Comparison of ENCODE assay signal across 10 cellular contexts in genomic region chr19:5718032-5718578, GRCh38. TPM values are rescaled to one million over a fixed set of nuclear protein-coding genes. Genes with fewer than 3 reads are reported as not detected.
DNase-seq lines count a peak whose midpoint lies in the region; ATAC-seq and TF ChIP-seq lines count a peak whose summit lies in the region.
"Had no signal": no experiment of that assay in that cellular context is flagged by ENCODE, and none has a peak within 500 bp of the region (broad histone marks: within the 10 kb centered on the region; RNA-seq: fewer than 3 reads in every experiment).

No MANE protein-coding gene starts in this region.

- TF ChIP-seq EP300 in ovary (IDR thresholded peaks at IDR 0.05) = no peak

- no peaks in the 10 kb centered on the region for H3K27me3 ChIP-seq in ovary

- no peak for TF ChIP-seq POLR2A in ovary (IDR thresholded peaks at IDR 0.05)

- H3K36me3 Mint-ChIP-seq in activated B cell treated with CpG ODN at 0.5 μM for 24 hours (ENCODE audit: low read depth) = peaks cover 30% of the 10 kb centered on the region

- intact Hi-C loops in activated B cell treated with CpG ODN at 0.5 μM for 24 hours (cut with micrococcal nuclease) (no loop called here), ovary (cut with DNase I) (no loop called here)

- peaks cover 27% of the 10 kb centered on the region for H3K4me1 Mint-ChIP-seq in activated B cell treated with CpG ODN at 0.5 μM for 24 hours

- no peaks in the 10 kb centered on the region for H3K9me3 ChIP-seq in ovary

- no peaks in the 10 kb centered on the region for H3K36me3 ChIP-seq in ovary

- H3K27me3 Mint-ChIP-seq in activated B cell treated with CpG ODN at 0.5 μM for 24 hours = no peaks in the 10 kb centered on the region

- POLR2A ChIA-PET in activated B cell treated with CpG ODN at 0.5 μM for 24 hours (lab: Charles Lee) = interaction anchor here (0.5 to 6.5 kb wide), 8 partner anchors 8 to 746 kb away, joined by 3 to 102 read pairs (median 6); partner anchors contain the start of genes RPL36, SAFB, SAFB2 and VMAC

- WGBS in ovary, 3 donors = 52 to 79% (median 63%) methylated on average over 14 of the region's 14 CpGs

- peaks cover 7% of the 10 kb centered on the region for H3K4me1 ChIP-seq in ovary (ENCODE audit: insufficient read depth)

- TF ChIP-seq CTCF in activated B cell treated with CpG ODN at 0.5 μM for 24 hours (IDR thresholded peaks at IDR 0.05) = no peak
- no peak for TF ChIP-seq CTCF in fibroblast of the aortic adventitia (IDR thresholded peaks at IDR 0.05; ENCODE audit: insufficient read depth, low read length)
- TF ChIP-seq CTCF in ovary (IDR thresholded peaks at IDR 0.05) = no peak

- DNase-seq in HK-2 (ENCODE audit: unreplicated experiment) (peak; percentile 56), activated B cell treated with CpG ODN at 0.5 μM for 24 hours (no peak), fibroblast of the aortic adventitia (ENCODE audit: low read depth) (peak; percentile 45), inferior parietal cortex (ENCODE audit: extremely low spot score) (no peak), ovary (no peak)
- DNase-seq in stimulated activated CD4-positive, alpha-beta T cell treated with anti-CD3 and anti-CD28 coated beads, Interleukin-4, amount 100 ng/mL, for 24 hours = peak; percentile 78
- DNase-seq: SHP77 had no signal

- peak overlapping the region; percentile 35 for H3K27ac Mint-ChIP-seq in activated B cell treated with CpG ODN at 0.5 μM for 24 hours

- peak overlapping the region; percentile 95 for H3K4me3 ChIP-seq in fibroblast of the aortic adventitia (ENCODE audit: low read depth, low read length)
- no peak overlapping the region for H3K4me3 ChIP-seq in ovary

- CTCF ChIA-PET in activated B cell treated with CpG ODN at 0.5 μM for 24 hours (lab: Charles Lee) = interaction anchor here (0.7 to 0.9 kb wide), 2 partner anchors 27 to 109 kb away, joined by 3 read pairs; no protein-coding TSS in a partner anchor

- H3K9me3 Mint-ChIP-seq in activated B cell treated with CpG ODN at 0.5 μM for 24 hours = no peaks in the 10 kb centered on the region

- no peak for ATAC-seq in activated B cell treated with CpG ODN at 0.5 μM for 24 hours (ENCODE audit: low read depth)
- ATAC-seq in GM19324 (IDR thresholded peaks at IDR 0.05; ENCODE audit: low FRiP score, unreplicated experiment) = no peak
- no peak for ATAC-seq in GM18520 (IDR thresholded peaks at IDR 0.05; ENCODE audit: unreplicated experiment)

- no peak overlapping the region for H3K27ac ChIP-seq in ovary

- peak overlapping the region; percentile 89 for H3K4me3 Mint-ChIP-seq in activated B cell treated with CpG ODN at 0.5 μM for 24 hours

RNA-seq across cellular contexts. Expression of gene LONP1, which starts 1.8 kb away (rescaled TPM):
- total RNA-seq in activated B cell treated with CpG ODN at 0.5 μM for 24 hours (72.9 and 77.5 TPM in 2 replicates), fibroblast of the aortic adventitia (ENCODE audit: low replicate concordance) (80.3 and 130 TPM in 2 replicates), ovary (10 to 100 TPM; 33.9 to 77.2 (median 56.1) TPM)
- polyA plus RNA-seq in ovary = 10 to 100 TPM; 25.5 to 36.5 TPM

RNA-seq across cellular contexts. Expression of gene CATSPERD, which starts 2.3 kb away (rescaled TPM):
- total RNA-seq in activated B cell treated with CpG ODN at 0.5 μM for 24 hours = not detected in 2 replicates
- not detected in 2 replicates for total RNA-seq in fibroblast of the aortic adventitia (ENCODE audit: low replicate concordance)
- 1 to 10 TPM in 1 of 7 donors, under 1 TPM in 1, not detected in 5; 0.67 to 4.5 TPM for total RNA-seq in ovary
- not detected for polyA plus RNA-seq in ovary
- total RNA-seq: pulmonary artery endothelial cell had no signal

RNA-seq across cellular contexts. Expression of gene RPL36, which starts 28.0 kb away (rescaled TPM):
- 1,170 and 1,330 TPM in 2 replicates for total RNA-seq in activated B cell treated with CpG ODN at 0.5 μM for 24 hours
- total RNA-seq in fibroblast of the aortic adventitia (ENCODE audit: low replicate concordance) = 87.7 and 296 TPM in 2 replicates
- 1,000 to 10,000 TPM; 1,413 to 2,353 (median 1,897) TPM for total RNA-seq in ovary
- 1,000 to 10,000 TPM in 1 of 2 donors, 100 to 1,000 TPM in 1; 318 to 2,904 TPM for polyA plus RNA-seq in ovary

RNA-seq across cellular contexts. Expression of gene HSD11B1L, which starts 37.3 kb away (rescaled TPM):
- total RNA-seq in activated B cell treated with CpG ODN at 0.5 μM for 24 hours (1.4 and 1.5 TPM in 2 replicates), fibroblast of the aortic adventitia (ENCODE audit: low replicate concordance) (10.8 and 17.2 TPM in 2 replicates), ovary (10 to 100 TPM in 2 of 7 donors, 1 to 10 TPM in 5; 3.1 to 20.7 (median 8.5) TPM)
- 10 to 100 TPM in 1 of 2 donors, 1 to 10 TPM in 1; 3.5 to 10.6 TPM for polyA plus RNA-seq in ovary

RNA-seq across cellular contexts. Expression of gene MICOS13, which starts 37.8 kb away (rescaled TPM):
- total RNA-seq in activated B cell treated with CpG ODN at 0.5 μM for 24 hours = 58.0 and 60.8 TPM in 2 replicates
- 15.4 and 31.1 TPM in 2 replicates for total RNA-seq in fibroblast of the aortic adventitia (ENCODE audit: low replicate concordance)
- 10 to 100 TPM; 25.7 to 48.7 (median 44.2) TPM for total RNA-seq in ovary
- 10 to 100 TPM in 1 of 2 donors, 1 to 10 TPM in 1; 5.2 to 47.3 TPM for polyA plus RNA-seq in ovary

Comparison
In these comparisons a context has a peak if more than half of its experiments do, and no peak if none do; other contexts are left out.
1. DNase-seq: peak in HK-2 (single experiment), fibroblast of the aortic adventitia (single experiment) and stimulated activated CD4-positive, alpha-beta T cell treated with anti-CD3 and anti-CD28 coated beads, Interleukin-4, amount 100 ng/mL, for 24 hours (single experiment); none in activated B cell treated with CpG ODN at 0.5 μM for 24 hours (single experiment), inferior parietal cortex (single experiment) and ovary (0 of 5).